ENCODE assay signal across 9 cellular contexts in the genomic region with DNA sequence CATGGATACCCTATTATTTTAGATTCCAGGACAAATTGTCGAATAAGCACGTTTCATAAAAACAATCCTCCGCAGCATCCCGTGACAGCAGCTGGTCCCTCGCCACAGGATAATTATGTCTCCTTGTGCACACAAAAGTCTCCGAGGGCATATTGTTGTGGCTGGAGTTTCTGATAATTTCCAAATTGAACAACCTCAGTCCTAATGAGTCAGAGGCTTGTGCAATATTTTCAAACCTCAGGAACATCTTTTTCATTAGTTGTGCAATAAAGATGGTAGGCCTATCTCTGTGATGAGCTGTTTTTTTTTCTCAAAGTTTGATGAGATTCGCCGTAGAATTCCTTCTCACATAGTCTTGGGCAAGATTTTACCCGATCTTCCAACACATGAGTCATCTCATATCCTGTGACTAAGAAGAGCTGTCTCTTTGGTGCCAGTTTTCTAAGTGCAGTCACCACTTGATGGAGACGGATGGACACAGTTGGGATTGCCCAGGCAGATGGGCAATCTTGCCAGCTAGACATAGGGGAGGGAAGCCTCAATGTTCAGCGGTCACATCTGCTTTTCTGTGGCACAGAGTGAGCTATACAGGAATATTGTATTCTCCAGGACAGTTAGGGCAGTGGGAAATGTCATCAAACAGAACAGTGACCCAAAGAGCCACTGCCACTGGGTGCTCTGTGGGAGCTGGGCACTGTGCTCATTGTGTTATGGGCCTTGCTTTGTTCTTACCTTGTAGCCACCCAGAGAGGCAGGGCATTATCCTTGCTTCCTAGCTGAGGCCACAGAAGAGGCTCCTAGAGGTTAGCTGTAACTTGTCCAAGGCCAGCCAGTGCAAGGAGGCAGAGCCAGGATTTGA. TPM values are rescaled to one million over a fixed set of nuclear protein-coding genes. Genes with fewer than 3 reads are reported as not detected.
DNase-seq lines count a peak whose midpoint lies in the region; ATAC-seq, FAIRE-seq and TF ChIP-seq lines count a peak whose summit lies in the region.
"Had no signal": no experiment of that assay in that cellular context is flagged by ENCODE, and none has a peak within 500 bp of the region (broad histone marks: within the 10 kb centered on the region; RNA-seq: fewer than 3 reads in every experiment).

No MANE protein-coding gene starts in this region.

- intact Hi-C loops in ascending aorta (cut with DNase I) = loop anchor here (1.0 to 10.0 kb wide), 2 partner anchors 26 to 324 kb away; no protein-coding TSS in a partner anchor
- intact Hi-C loops in tibial artery (cut with DNase I; ENCODE audit: low total_unique reads) = no loop called here

- peak; percentile 100 for DNase-seq in LHCN-M2 (ENCODE audit: low read depth)
- DNase-seq in ascending aorta (ENCODE audit: low spot score in 2 of 2) = peak in 1 of 2 donors; percentile 69
- peak; percentile 68 for DNase-seq in inferior parietal cortex (ENCODE audit: extremely low spot score)
- DNase-seq in tibial artery = peak; percentile 74 to 77
- no peak for DNase-seq in stimulated activated CD4-positive, alpha-beta T cell treated with anti-CD3 and anti-CD28 coated beads, Interleukin-15, amount 100 ng/mL, for 24 hours
- DNase-seq in GM19239 (ENCODE audit: insufficient read length, low spot score) = no peak
- DNase-seq: T-helper 2 cell had no signal

- no peak for FAIRE-seq in GM19239 (lab: Jason Lieb, UNC)

- H3K4me3 ChIP-seq in ascending aorta (no peak overlapping the region), tibial artery (no peak overlapping the region)
- H3K4me3 ChIP-seq: GM23338 had no signal

- H3K27me3 ChIP-seq in ascending aorta = no peaks in the 10 kb centered on the region
- no peaks in the 10 kb centered on the region for H3K27me3 ChIP-seq in tibial artery

- H3K4me1 ChIP-seq in ascending aorta = peaks cover 6 to 51% of the 10 kb centered on the region in 2 donors
- peaks cover 0 to 75% (median 33%) of the 10 kb centered on the region in 4 donors for H3K4me1 ChIP-seq in tibial artery

- H3K36me3 ChIP-seq in ascending aorta = no peaks in the 10 kb centered on the region
- H3K36me3 ChIP-seq in tibial artery = no peaks in the 10 kb centered on the region

- H3K9me3 ChIP-seq in ascending aorta (no peaks in the 10 kb centered on the region), tibial artery (no peaks in the 10 kb centered on the region)

- H3K27ac ChIP-seq in ascending aorta (peak overlapping the region; percentile 56 to 65), tibial artery (peak overlapping the region; percentile 50 to 56)

- TF ChIP-seq CTCF in ascending aorta (IDR thresholded peaks at IDR 0.05) (no peak), tibial artery (IDR thresholded peaks at IDR 0.05) (no peak)

- ATAC-seq in GM21367 (IDR thresholded peaks at IDR 0.05; ENCODE audit: unreplicated experiment) = no peak
- ATAC-seq: GM23338 had no signal

RNA-seq across cellular contexts. Expression of gene HTRA1, which starts 7.8 kb away (rescaled TPM):
- total RNA-seq in LHCN-M2 (2014; rRNA removed) (1,894 and 1,897 TPM in 2 replicates), ascending aorta (112 TPM)
- polyA plus RNA-seq in LHCN-M2 (2012) = 484 TPM

RNA-seq across cellular contexts. Expression of gene ARMS2, which starts 14.7 kb away (rescaled TPM):
- total RNA-seq in LHCN-M2 (2014; rRNA removed) (not detected in 2 replicates), ascending aorta (not detected)
- 0.10 TPM for polyA plus RNA-seq in LHCN-M2 (2012)
- total RNA-seq: GM23338 had no signal
- polyA plus RNA-seq: GM23338 had no signal

Comparison
In these comparisons a context has a peak if more than half of its experiments do, and no peak if none do; other contexts are left out.
1. DNase-seq: peak in LHCN-M2 (single experiment), inferior parietal cortex (single experiment) and tibial artery (2 of 2); none in stimulated activated CD4-positive, alpha-beta T cell treated with anti-CD3 and anti-CD28 coated beads, Interleukin-15, amount 100 ng/mL, for 24 hours (single experiment) and GM19239 (single experiment).
2. RNA of gene HTRA1, which starts 7.8 kb away (total RNA-seq): 1,894 to 1,897 TPM in LHCN-M2; 112 TPM in ascending aorta (single experiment); every median in the first group is over 10 times any median in the second.